8 cellular contexts compared by ENCODE assay signal in genomic region chr6:16711551-16712249, GRCh38. TPM values are rescaled to one million over a fixed set of nuclear protein-coding genes. Genes with fewer than 3 reads are reported as not detected.
DNase-seq lines count a peak whose midpoint lies in the region; ATAC-seq and TF ChIP-seq lines count a peak whose summit lies in the region.
"Had no signal": no experiment of that assay in that cellular context is flagged by ENCODE, and none has a peak within 500 bp of the region (broad histone marks: within the 10 kb centered on the region; RNA-seq: fewer than 3 reads in every experiment).

No MANE protein-coding gene starts in this region.

- no peaks in the 10 kb centered on the region for H3K9me3 ChIP-seq in adrenal gland (replicated peaks in 1 of 3)
- H3K9me3 ChIP-seq in skeletal muscle tissue (ENCODE audit: control insufficient read depth in 3 of 3, low read length in 3 of 3): no peaks in the 10 kb centered on the region
- no peaks in the 10 kb centered on the region for H3K9me3 ChIP-seq in body of pancreas

- peak; percentile 5 for ATAC-seq in GM19372 (IDR thresholded peaks at IDR 0.05; ENCODE audit: low read depth, unreplicated experiment)
- no peak for ATAC-seq in body of pancreas
- ATAC-seq in HG03521 (IDR thresholded peaks at IDR 0.05; ENCODE audit: unreplicated experiment): no peak

- TF ChIP-seq POLR2A in adrenal gland (IDR thresholded peaks at IDR 0.05) (no peak), body of pancreas (IDR thresholded peaks at IDR 0.05) (no peak)

- intact Hi-C loops in adrenal gland (cut with DNase I) (no loop called here), body of pancreas (cut with DNase I) (no loop called here)

- no peak overlapping the region for H3K9ac ChIP-seq in skeletal muscle tissue (ENCODE audit: low read depth in 1 of 3, low read length in 3 of 3)

- H3K27ac ChIP-seq in adrenal gland (peak overlapping the region; percentile 73 to 88 (median 79)), skeletal muscle tissue (ENCODE audit: low read depth, low read length) (peak overlapping the region; percentile 62), body of pancreas (peak overlapping the region in 1 of 4 donors; percentile 76)

- TF ChIP-seq CTCF in adrenal gland (IDR thresholded peaks at IDR 0.05) (no peak), body of pancreas (IDR thresholded peaks at IDR 0.05) (no peak)

- 86 to 93% (median 92%) methylated on average over 8 of the region's 8 CpGs for WGBS in adrenal gland, 4 donors
- 90 to 93% methylated on average over 8 of the region's 8 CpGs for WGBS in body of pancreas, 2 donors

- H3K27me3 ChIP-seq in adrenal gland (no peaks in the 10 kb centered on the region), skeletal muscle tissue (ENCODE audit: control insufficient read depth in 3 of 3, insufficient read depth in 3 of 3, low read length in 3 of 3) (no peaks in the 10 kb centered on the region), body of pancreas (no peaks in the 10 kb centered on the region)

- DNase-seq in NAMALWA (ENCODE audit: low spot score): peak; percentile 41
- no peak for DNase-seq in adrenal gland
- no peak for DNase-seq in body of pancreas
- no peak for DNase-seq in NCI-H2107 treated with DMSO at 0.1 percent for 48 hours (lab: John Stamatoyannopoulos, UW; ENCODE audit: unreplicated experiment)

- no peak overlapping the region for H3K4me3 ChIP-seq in adrenal gland
- no peak overlapping the region for H3K4me3 ChIP-seq in skeletal muscle tissue (ENCODE audit: low read length in 3 of 3)
- no peak overlapping the region for H3K4me3 ChIP-seq in body of pancreas
- H3K4me3 ChIP-seq: lung had no signal

- H3K4me1 ChIP-seq in adrenal gland (replicated peaks in 1 of 2) (peaks cover 12 to 32% of the 10 kb centered on the region in 2 donors), skeletal muscle tissue (ENCODE audit: control insufficient read depth in 3 of 3, insufficient read depth in 3 of 3, low read length in 3 of 3) (peaks cover 6 to 26% (median 23%) of the 10 kb centered on the region in 3 donors), body of pancreas (no peaks in the 10 kb centered on the region)

- H3K36me3 ChIP-seq in adrenal gland (replicated peaks in 1 of 2) (no peaks in the 10 kb centered on the region), skeletal muscle tissue (ENCODE audit: control insufficient read depth in 3 of 3, insufficient read depth in 3 of 3, low read length in 3 of 3) (no peaks in the 10 kb centered on the region), body of pancreas (replicated peaks in 1 of 2; ENCODE audit: insufficient read depth in 1 of 2, low read depth in 2 of 2) (no peaks in the 10 kb centered on the region)

RNA-seq across cellular contexts. Expression of gene ATXN1, which starts 49.6 kb away (rescaled TPM):
- total RNA-seq in adrenal gland (10 to 100 TPM; 19.1 to 51.3 (median 34.5) TPM), skeletal muscle tissue (30.8 TPM), body of pancreas (10 to 100 TPM; 24.6 to 24.7 TPM)
- polyA plus RNA-seq in adrenal gland: 10 to 100 TPM in 1 of 3 donors, 1 to 10 TPM in 2; 3.4 to 10.7 (median 5.2) TPM
